Comparison of ENCODE assay signal across 23 cellular contexts in the genomic region with DNA sequence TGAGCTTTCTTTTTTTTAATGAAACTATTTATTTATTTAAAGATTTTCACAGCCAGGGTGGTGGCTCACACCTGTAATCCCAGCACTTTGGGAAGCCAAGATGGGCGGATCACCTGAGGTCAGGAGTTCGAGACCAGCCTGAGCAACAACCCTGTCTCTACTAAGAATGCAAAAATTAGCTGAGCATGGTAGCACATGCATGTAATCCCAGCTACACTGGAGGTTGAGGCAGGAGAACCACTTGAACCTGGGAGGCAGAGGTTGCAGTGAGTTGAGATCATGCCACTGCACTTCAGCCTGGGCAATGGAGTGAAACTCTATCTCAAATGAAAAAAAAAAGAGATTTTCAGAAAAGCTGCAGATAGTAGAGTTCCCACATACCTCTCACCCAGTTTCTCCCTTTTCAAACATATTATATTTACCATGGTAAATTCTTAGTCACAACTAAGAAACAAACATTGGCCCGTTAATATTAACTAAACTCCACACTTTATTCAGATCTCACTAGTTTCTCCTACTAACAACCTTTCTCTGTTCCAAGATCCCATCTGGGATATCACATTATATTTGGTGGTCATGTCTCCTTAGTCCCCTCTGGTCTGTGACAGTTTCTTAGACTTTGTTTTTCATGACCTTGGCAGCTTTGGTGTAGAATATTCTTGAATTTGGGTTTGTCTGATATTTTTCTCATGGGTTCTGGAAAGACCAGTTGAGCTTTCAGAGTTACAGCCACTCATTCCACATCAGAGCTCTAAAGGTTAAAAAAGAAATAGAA. TPM values are rescaled to one million over a fixed set of nuclear protein-coding genes. Genes with fewer than 3 reads are reported as not detected.
DNase-seq lines count a peak whose midpoint lies in the region; ATAC-seq, FAIRE-seq and TF ChIP-seq lines count a peak whose summit lies in the region.
"Had no signal": no experiment of that assay in that cellular context is flagged by ENCODE, and none has a peak within 500 bp of the region (broad histone marks: within the 10 kb centered on the region; RNA-seq: fewer than 3 reads in every experiment).

No MANE protein-coding gene starts in this region.

- H3K27ac ChIP-seq in right lobe of liver (peak overlapping the region; percentile 87 to 97 (median 95)), endodermal cell (ENCODE audit: low read depth, low read length) (no peak overlapping the region)
- H3K27ac ChIP-seq: 22Rv1, BLaER1, HL-60 had no signal

- H3K4me3 Mint-ChIP-seq in endodermal cell = no peak overlapping the region
- H3K4me3 Mint-ChIP-seq: CD4-positive, CD25-positive, alpha-beta regulatory T cell; CD8-positive, alpha-beta memory T cell; H9 had no signal

- H3K9me3 Mint-ChIP-seq in endodermal cell = peaks cover 16% of the 10 kb centered on the region

- H3K4me1 ChIP-seq in right lobe of liver (peaks cover 0 to 37% (median 12%) of the 10 kb centered on the region in 4 donors), endodermal cell (ENCODE audit: control insufficient read depth, insufficient read depth, low read length) (no peaks in the 10 kb centered on the region)

- H3K4me3 ChIP-seq in right lobe of liver = peak overlapping the region in 1 of 3 donors; percentile 3
- no peak overlapping the region for H3K4me3 ChIP-seq in MG63
- no peak overlapping the region for H3K4me3 ChIP-seq in endodermal cell (ENCODE audit: low read length)
- H3K4me3 ChIP-seq: BLaER1, GM12878, K562 had no signal

- intact Hi-C loops in right lobe of liver (cut with DNase I) = no loop called here

- no peak overlapping the region for H3K9ac ChIP-seq in endodermal cell (ENCODE audit: extremely low read depth, low read length, poor library complexity, severe bottlenecking)
- H3K9ac ChIP-seq: BLaER1 had no signal

- H3K36me3 ChIP-seq in right lobe of liver = no peaks in the 10 kb centered on the region
- no peaks in the 10 kb centered on the region for H3K36me3 ChIP-seq in MG63
- no peaks in the 10 kb centered on the region for H3K36me3 ChIP-seq in endodermal cell (ENCODE audit: control insufficient read depth, insufficient read depth, low read length)
- H3K36me3 ChIP-seq: BLaER1 had no signal

- peak; percentile 9 for FAIRE-seq in islet of Langerhans (lab: Jason Lieb, UNC)
- FAIRE-seq: GM12878, H1, K562 had no signal

- no peaks in the 10 kb centered on the region for H3K36me3 Mint-ChIP-seq in endodermal cell (ENCODE audit: low read depth)
- H3K36me3 Mint-ChIP-seq: CD4-positive, CD25-positive, alpha-beta regulatory T cell; CD8-positive, alpha-beta memory T cell had no signal

- WGBS in right lobe of liver (ENCODE audit: insufficient coverage, low coverage, low lambda C conversion rate, missing lambda C conversion rate) = 30% methylated on average over 3 of the region's 3 CpGs
- 85% methylated on average over 3 of the region's 3 CpGs for WGBS in endodermal cell (ENCODE audit: insufficient coverage in 1 of 2, insufficient read length in 1 of 2), 2 experiments

- H3K27ac Mint-ChIP-seq in endodermal cell = no peak overlapping the region
- H3K27ac Mint-ChIP-seq: CD4-positive, CD25-positive, alpha-beta regulatory T cell; CD8-positive, alpha-beta memory T cell; H9 had no signal

- DNase-seq in DMS53 (lab: John Stamatoyannopoulos, UW) (peak; percentile 23), DMS53 treated with DMSO at 0.1 percent for 48 hours (lab: John Stamatoyannopoulos, UW; ENCODE audit: unreplicated experiment) (no peak), right lobe of liver (no peak), MG63 (no peak), endodermal cell (no peak)
- DNase-seq: CD4-positive, CD25-positive, alpha-beta regulatory T cell; CD8-positive, alpha-beta memory T cell; COR-L47; DMS 273 treated with DMSO at 0.1 percent for 48 hours; DMS79 treated with DMSO at 0.1 percent for 48 hours; H9; IMR-90 had no signal

- H3K9me3 ChIP-seq in right lobe of liver (no peaks in the 10 kb centered on the region), MG63 (no peaks in the 10 kb centered on the region), endodermal cell (ENCODE audit: control insufficient read depth, low read length) (no peaks in the 10 kb centered on the region)
- H3K9me3 ChIP-seq: BLaER1 had no signal

- TF ChIP-seq CTCF in right lobe of liver (IDR thresholded peaks at IDR 0.05) (no peak), endodermal cell (conservative IDR thresholded peaks at IDR 0.05) (no peak)

- H3K4me1 Mint-ChIP-seq in endodermal cell = peaks cover 7% of the 10 kb centered on the region
- H3K4me1 Mint-ChIP-seq: CD4-positive, CD25-positive, alpha-beta regulatory T cell; CD8-positive, alpha-beta memory T cell; H9 had no signal

- peaks cover 12% of the 10 kb centered on the region for H3K27me3 Mint-ChIP-seq in endodermal cell (ENCODE audit: insufficient read depth)

- no peaks in the 10 kb centered on the region for H3K27me3 ChIP-seq in right lobe of liver
- H3K27me3 ChIP-seq in MG63 = no peaks in the 10 kb centered on the region
- H3K27me3 ChIP-seq in endodermal cell (ENCODE audit: control insufficient read depth, insufficient read depth, low read length, poor library complexity, severe bottlenecking) = no peaks in the 10 kb centered on the region
- H3K27me3 ChIP-seq: BLaER1 had no signal

- ATAC-seq in right lobe of liver (peak; percentile 33 to 48 (median 43)), GM18511 (IDR thresholded peaks at IDR 0.05; ENCODE audit: unreplicated experiment) (no peak)
- ATAC-seq: GM12878, K562 had no signal

- no peak for TF ChIP-seq POLR2A in right lobe of liver (IDR thresholded peaks at IDR 0.05)

RNA-seq across cellular contexts. Expression of gene TAT, which starts 7.8 kb away (rescaled TPM):
- total RNA-seq in right lobe of liver = 1,000 to 10,000 TPM in 5 of 6 experiments, 100 to 1,000 TPM in 1; 109 to 3,026 (median 1,168) TPM
- not detected in 2 replicates for total RNA-seq in MG63 (2014; rRNA removed; shearing (Covaris generic); ENCODE audit: low replicate concordance)
- total RNA-seq in endodermal cell = under 1 TPM in 1 of 2 donors, not detected in 1; 0.07 TPM
- polyA plus RNA-seq in endodermal cell (2013, experiment 1 of 2) = not detected
- not detected for polyA plus RNA-seq in endodermal cell (2013, experiment 2 of 2)
- total RNA-seq: A673; CD4-positive, CD25-positive, alpha-beta regulatory T cell; CD8-positive, alpha-beta memory T cell; H1; H9; HT1080; IMR-90 had no signal
- polyA plus RNA-seq: AG04450, IMR-90 had no signal

RNA-seq across cellular contexts. Expression of gene MARVELD3, which starts 41.3 kb away (rescaled TPM):
- total RNA-seq in right lobe of liver (1 to 10 TPM; 4.4 to 9.2 (median 5.6) TPM), endodermal cell (10 to 100 TPM; 17.6 to 21.8 TPM)
- total RNA-seq in MG63 (2014; rRNA removed; shearing (Covaris generic); ENCODE audit: low replicate concordance) = not detected in 2 replicates
- polyA plus RNA-seq in endodermal cell (2013, experiment 1 of 2) = 1.5 TPM
- polyA plus RNA-seq in endodermal cell (2013, experiment 2 of 2) = 1.2 TPM
- total RNA-seq: CD4-positive, CD25-positive, alpha-beta regulatory T cell; CD8-positive, alpha-beta memory T cell; IMR-90; K562 had no signal
- polyA plus RNA-seq: AG04450; CD4-positive, CD25-positive, alpha-beta regulatory T cell; CD8-positive, alpha-beta memory T cell; IMR-90 had no signal

RNA-seq across cellular contexts. Expression of gene CHST4, which starts 58.5 kb away (rescaled TPM):
- total RNA-seq in right lobe of liver (1 to 10 TPM; 2.0 to 6.5 (median 3.1) TPM), endodermal cell (1 to 10 TPM; 1.9 to 3.2 TPM)
- 0.47 TPM in 1 of 2 replicates, not detected in the other for total RNA-seq in MG63 (2014; rRNA removed; shearing (Covaris generic); ENCODE audit: low replicate concordance)
- 1.1 TPM for polyA plus RNA-seq in endodermal cell (2013, experiment 1 of 2)
- 1.2 TPM for polyA plus RNA-seq in endodermal cell (2013, experiment 2 of 2)
- total RNA-seq: A673; CD4-positive, CD25-positive, alpha-beta regulatory T cell; CD8-positive, alpha-beta memory T cell; HT1080; IMR-90 had no signal
- polyA plus RNA-seq: AG04450; CD4-positive, CD25-positive, alpha-beta regulatory T cell; CD8-positive, alpha-beta memory T cell; IMR-90; K562 had no signal

Comparison
In these comparisons a context has a peak if more than half of its experiments do, and no peak if none do; other contexts are left out.
1. RNA of gene TAT, which starts 7.8 kb away (total RNA-seq): 109 to 3,026 TPM in right lobe of liver; 0.07 TPM in endodermal cell and not detected in MG63; every median in the first group is over 100 times any median in the second.